In the genomic region with DNA sequence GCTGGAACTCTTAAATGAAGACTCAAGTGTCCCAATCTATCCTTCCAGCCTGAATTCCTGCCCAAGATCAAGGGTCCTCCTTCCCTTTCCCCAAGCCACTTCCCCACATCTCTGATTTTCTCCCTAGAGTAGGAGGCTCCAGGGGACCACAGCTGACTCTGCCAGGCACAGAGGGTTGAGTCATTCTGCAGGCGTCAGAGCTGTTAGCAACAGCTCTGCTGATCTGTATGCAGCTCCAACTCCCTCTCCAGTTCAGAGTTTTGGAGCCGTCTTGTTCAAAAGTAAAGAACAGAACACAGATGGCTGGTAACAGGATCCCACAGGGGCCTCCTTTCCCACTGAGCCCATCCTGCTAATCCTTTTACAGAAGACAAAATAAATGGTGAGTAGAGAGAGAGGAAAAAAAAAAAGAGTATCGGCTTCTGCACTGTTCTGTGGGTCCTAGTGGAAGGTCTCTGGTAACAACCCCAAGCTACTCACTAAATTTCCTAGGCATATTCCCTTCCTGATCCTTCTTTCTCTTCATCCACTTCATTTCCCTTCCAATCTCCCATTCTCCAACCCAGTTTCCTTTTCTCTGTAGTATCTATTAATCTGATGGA, we compare ENCODE assay signal across 9 cellular contexts. TPM values are rescaled to one million over a fixed set of nuclear protein-coding genes. Genes with fewer than 3 reads are reported as not detected.
DNase-seq lines count a peak whose midpoint lies in the region; ATAC-seq and TF ChIP-seq lines count a peak whose summit lies in the region.
"Had no signal": no experiment of that assay in that cellular context is flagged by ENCODE, and none has a peak within 500 bp of the region (broad histone marks: within the 10 kb centered on the region; RNA-seq: fewer than 3 reads in every experiment).

No MANE protein-coding gene starts in this region.

- peak overlapping the region; percentile 78 for H3K27ac ChIP-seq in AG04450 (ENCODE audit: low read depth, low read length)
- H3K27ac ChIP-seq: neutrophil had no signal

- no peaks in the 10 kb centered on the region for H3K27me3 ChIP-seq in AG04450 (ENCODE audit: control insufficient read depth, insufficient read depth, low read length)

- CTCF ChIA-PET in AG04450 (lab: Charles Lee), result interaction anchor here (0.6 to 5.4 kb wide), 5 partner anchors 119 to 196 kb away, joined by 3 to 23 read pairs (median 3); partner anchors contain the start of gene TP53I13

- POLR2A ChIA-PET in AG04450 (lab: Yijun Ruan, JAX), result interaction anchor here (1.6 kb wide), 1 partner anchor 13 kb away, joined by 9 read pairs; the partner anchor contains the start of gene TAOK1

- peak; percentile 67 for DNase-seq in AG04450 (ENCODE audit: low read depth, low spot score)
- DNase-seq in NCI-H226, result peak; percentile 91
- peak; percentile 78 for DNase-seq in dedifferentiated amniotic fluid mesenchymal stem cell (ENCODE audit: extremely low spot score)
- DNase-seq in medulla oblongata (ENCODE audit: extremely low spot score), result peak; percentile 96
- DNase-seq in stimulated activated naive CD4-positive, alpha-beta T cell (lab: John Stamatoyannopoulos, UW), result no peak
- no peak for DNase-seq in NCI-H1105 (lab: John Stamatoyannopoulos, UW)

- H3K9me3 ChIP-seq in AG04450 (ENCODE audit: control insufficient read depth, insufficient read depth, low read length), result no peaks in the 10 kb centered on the region
- H3K9me3 ChIP-seq: neutrophil had no signal

- peak overlapping the region; percentile 25; the same call in 1 of the 2 replicates for H3K4me3 ChIP-seq in AG04450 (ENCODE audit: low read depth, low read length)

- no peak for ATAC-seq in HG03457 (IDR thresholded peaks at IDR 0.05; ENCODE audit: unreplicated experiment)
- no peak for ATAC-seq in GM19467 (IDR thresholded peaks at IDR 0.05; ENCODE audit: unreplicated experiment)

- no peak for TF ChIP-seq CTCF in AG04450 (IDR thresholded peaks at IDR 0.05; ENCODE audit: low read depth, low read length)

RNA-seq across cellular contexts. Expression of gene TAOK1, which starts 13.4 kb away (rescaled TPM):
- polyA plus RNA-seq in AG04450 (2011; rRNA removed), result 27.6 and 34.2 TPM in 2 replicates
- 52.9 and 72.0 TPM in 2 replicates for polyA minus RNA-seq in AG04450 (2011; rRNA and poly(A)+ RNA removed)

Comparison
In these comparisons a context has a peak if more than half of its experiments do, and no peak if none do; other contexts are left out.
1. DNase-seq: peak in AG04450 (single experiment), NCI-H226 (single experiment), dedifferentiated amniotic fluid mesenchymal stem cell (single experiment) and medulla oblongata (single experiment); none in stimulated activated naive CD4-positive, alpha-beta T cell (0 of 6) and NCI-H1105 (single experiment).